In the genomic region with DNA sequence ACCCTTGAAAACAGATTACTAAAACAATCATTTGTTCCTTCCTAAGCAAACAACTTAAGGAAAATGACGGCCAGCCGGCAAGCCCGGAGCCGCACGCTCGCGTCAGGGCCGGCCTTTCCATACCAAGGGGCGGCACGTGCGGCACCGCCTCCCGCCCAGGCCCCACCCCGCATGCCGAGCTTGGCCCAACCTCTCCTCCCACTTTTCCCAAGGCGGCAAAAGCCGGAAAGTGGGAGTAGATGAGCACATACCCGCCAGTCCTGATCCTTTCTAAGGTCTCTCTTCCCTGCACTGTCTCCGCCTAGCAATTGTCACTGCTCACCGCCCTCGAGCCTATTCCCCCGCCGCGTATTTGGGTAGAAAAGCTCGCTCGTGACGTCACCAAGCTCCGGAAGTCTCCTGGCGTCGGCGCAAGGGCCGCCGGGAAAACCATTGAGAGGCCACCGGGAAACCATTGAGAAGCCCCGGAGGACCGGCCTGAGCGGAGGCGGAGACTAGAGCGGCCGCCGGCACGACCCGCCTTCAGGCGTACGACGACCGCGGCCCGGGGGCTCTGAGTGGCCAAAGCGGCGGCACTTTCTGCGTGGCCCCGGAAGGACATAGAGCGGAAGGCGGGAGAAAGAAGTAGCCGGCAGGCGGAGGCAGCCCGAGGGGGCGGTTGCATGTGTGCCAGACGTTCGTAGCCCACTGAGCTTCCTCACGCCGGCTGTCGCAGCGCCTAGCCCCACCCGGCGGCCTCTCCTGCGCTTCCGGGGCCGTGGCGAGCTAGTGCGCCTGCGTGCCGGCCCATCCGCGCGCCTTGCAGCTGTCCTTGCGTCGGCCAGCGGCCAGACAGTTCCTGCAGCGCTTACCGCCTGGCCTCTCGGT, we compare ENCODE assay signal across 8 cellular contexts. TPM values are rescaled to one million over a fixed set of nuclear protein-coding genes. Genes with fewer than 3 reads are reported as not detected.
DNase-seq lines count a peak whose midpoint lies in the region; ATAC-seq and TF ChIP-seq lines count a peak whose summit lies in the region.

A gene with protein sequence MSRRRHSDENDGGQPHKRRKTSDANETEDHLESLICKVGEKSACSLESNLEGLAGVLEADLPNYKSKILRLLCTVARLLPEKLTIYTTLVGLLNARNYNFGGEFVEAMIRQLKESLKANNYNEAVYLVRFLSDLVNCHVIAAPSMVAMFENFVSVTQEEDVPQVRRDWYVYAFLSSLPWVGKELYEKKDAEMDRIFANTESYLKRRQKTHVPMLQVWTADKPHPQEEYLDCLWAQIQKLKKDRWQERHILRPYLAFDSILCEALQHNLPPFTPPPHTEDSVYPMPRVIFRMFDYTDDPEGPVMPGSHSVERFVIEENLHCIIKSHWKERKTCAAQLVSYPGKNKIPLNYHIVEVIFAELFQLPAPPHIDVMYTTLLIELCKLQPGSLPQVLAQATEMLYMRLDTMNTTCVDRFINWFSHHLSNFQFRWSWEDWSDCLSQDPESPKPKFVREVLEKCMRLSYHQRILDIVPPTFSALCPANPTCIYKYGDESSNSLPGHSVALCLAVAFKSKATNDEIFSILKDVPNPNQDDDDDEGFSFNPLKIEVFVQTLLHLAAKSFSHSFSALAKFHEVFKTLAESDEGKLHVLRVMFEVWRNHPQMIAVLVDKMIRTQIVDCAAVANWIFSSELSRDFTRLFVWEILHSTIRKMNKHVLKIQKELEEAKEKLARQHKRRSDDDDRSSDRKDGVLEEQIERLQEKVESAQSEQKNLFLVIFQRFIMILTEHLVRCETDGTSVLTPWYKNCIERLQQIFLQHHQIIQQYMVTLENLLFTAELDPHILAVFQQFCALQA (plus strand): TSS at position 830 of the 867 bp plus-strand sequence. CDS start 61 bp downstream, outside the sequence.
A gene (minus strand): TSS at position 377 of the 867 bp plus-strand sequence. CDS start 5,806 bp downstream, outside the sequence.

- no peaks in the 10 kb centered on the region for H3K9me3 Mint-ChIP-seq in activated CD4-positive, alpha-beta memory T cell treated with anti-CD3 and anti-CD28 coated beads for 36 hours

- H3K4me3 ChIP-seq in dorsolateral prefrontal cortex, result peak within 1 kb of the TSS; percentile 78 to 100 (median 96)
- peak within 1 kb of the TSS; percentile 93 for H3K4me3 ChIP-seq in lower leg skin (ENCODE audit: low read depth, poor library complexity, severe bottlenecking)

- peak in 1 of 2 donors; percentile 29 for TF ChIP-seq POLR2A in lower leg skin (IDR thresholded peaks at IDR 0.05)

- H3K27ac Mint-ChIP-seq in activated CD4-positive, alpha-beta memory T cell treated with anti-CD3 and anti-CD28 coated beads for 36 hours, result peak within 1 kb of the TSS; percentile 97

- CTCF ChIA-PET in activated CD4-positive, alpha-beta memory T cell treated with anti-CD3 and anti-CD28 coated beads for 36 hours (lab: Charles Lee), result interaction anchor here (0.7 to 3.7 kb wide), 10 partner anchors 12 to 349 kb away, joined by 3 to 28 read pairs (median 4); a partner anchor contains a TSS

- DNase-seq in CD1c-positive myeloid dendritic cell (ENCODE audit: extremely low spot score) (peak; percentile 99), NCI-H82 treated with DMSO at 0.1 percent for 48 hours (lab: John Stamatoyannopoulos, UW; ENCODE audit: unreplicated experiment) (peak; percentile 96), dorsolateral prefrontal cortex (peak; percentile 93 to 98 (median 97)), lower leg skin (ENCODE audit: low spot score in 2 of 2) (peak; percentile 96 to 99)
- DNase-seq in activated CD4-positive, alpha-beta memory T cell treated with anti-CD3 and anti-CD28 coated beads for 36 hours, result peak; percentile 98
- DNase-seq in stimulated activated CD4-positive, alpha-beta T cell treated with anti-CD3 and anti-CD28 coated beads, Interleukin-4, amount 100 ng/mL, for 48 hours (ENCODE audit: low read depth in 2 of 2), result peak; percentile 88 to 94

- intact Hi-C loops in activated CD4-positive, alpha-beta memory T cell treated with anti-CD3 and anti-CD28 coated beads for 36 hours (cut with micrococcal nuclease), result loop anchor here (1.0 to 10.0 kb wide), 11 partner anchors 63 to 1756 kb away; a partner anchor contains a TSS
- intact Hi-C loops in dorsolateral prefrontal cortex (cut with DNase I), result loop anchor here (5.0 kb wide), 2 partner anchors 64 to 289 kb away; a partner anchor contains a TSS
- intact Hi-C loops in lower leg skin (cut with DNase I; ENCODE audit: low total_unique reads), result no loop called here

- no peaks in the 10 kb centered on the region for H3K27me3 ChIP-seq in dorsolateral prefrontal cortex

- no peaks in the 10 kb centered on the region for H3K27me3 Mint-ChIP-seq in activated CD4-positive, alpha-beta memory T cell treated with anti-CD3 and anti-CD28 coated beads for 36 hours

- H3K36me3 Mint-ChIP-seq in activated CD4-positive, alpha-beta memory T cell treated with anti-CD3 and anti-CD28 coated beads for 36 hours, result peaks cover 17% of the 10 kb centered on the region

- H3K4me1 Mint-ChIP-seq in activated CD4-positive, alpha-beta memory T cell treated with anti-CD3 and anti-CD28 coated beads for 36 hours (ENCODE audit: low read depth), result peaks cover 50% of the 10 kb centered on the region

- peak in 34 of 56 donors; percentile 15 to 63 (median 32) for TF ChIP-seq CTCF in dorsolateral prefrontal cortex (IDR thresholded peaks at IDR 0.05 in 54 of 56, conservative IDR thresholded peaks at IDR 0.05 in 2 of 56; ENCODE audit: low read depth in 1 of 56, partially characterized antibody in 56 of 56)
- TF ChIP-seq CTCF in lower leg skin (IDR thresholded peaks at IDR 0.05), result no peak

- peak within 1 kb of the TSS; percentile 82 to 99 (median 96) for H3K27ac ChIP-seq in dorsolateral prefrontal cortex

- 0% methylated on average over 45 to 51 of the region's 83 CpGs for WGBS in lower leg skin, 2 donors

- peak within 1 kb of the TSS; percentile 86 for H3K4me3 Mint-ChIP-seq in activated CD4-positive, alpha-beta memory T cell treated with anti-CD3 and anti-CD28 coated beads for 36 hours

- POLR2A ChIA-PET in activated CD4-positive, alpha-beta memory T cell treated with anti-CD3 and anti-CD28 coated beads for 36 hours (lab: Charles Lee), result interaction anchor here (0.7 to 2.7 kb wide), 10 partner anchors 9 to 349 kb away, joined by 3 to 10 read pairs (median 5); a partner anchor contains a TSS

- ATAC-seq in GM19438 (IDR thresholded peaks at IDR 0.05; ENCODE audit: low read depth, unreplicated experiment) (peak; percentile 85), HG03575 (IDR thresholded peaks at IDR 0.05; ENCODE audit: extremely low read depth, insufficient number of reproducible peaks, low FRiP score, unreplicated experiment) (peak; percentile 56)

RNA-seq across cellular contexts. Expression of the first gene that starts in this region (rescaled TPM):
- 10 to 100 TPM; 43.4 to 47.2 TPM for total RNA-seq in activated CD4-positive, alpha-beta memory T cell treated with anti-CD3 and anti-CD28 coated beads for 36 hours
- total RNA-seq in dorsolateral prefrontal cortex, result 10 to 100 TPM; 17.9 to 48.7 (median 32.4) TPM
- 10 to 100 TPM in 3 of 4 donors, 1 to 10 TPM in 1; 9.7 to 17.2 (median 11.5) TPM for total RNA-seq in lower leg skin

RNA-seq across cellular contexts. Expression of the second gene that starts in this region (rescaled TPM):
- total RNA-seq in activated CD4-positive, alpha-beta memory T cell treated with anti-CD3 and anti-CD28 coated beads for 36 hours, result 10 to 100 TPM; 10.3 to 13.4 TPM
- total RNA-seq in dorsolateral prefrontal cortex (10 to 100 TPM; 17.7 to 33.6 (median 25.5) TPM), lower leg skin (10 to 100 TPM; 10.1 to 15.4 (median 13.2) TPM)

Comparison
In these comparisons a context has a peak if more than half of its experiments do, and no peak if none do; other contexts are left out.
1. Peak in every context shown above with its lines: DNase-seq, ATAC-seq, H3K4me3 ChIP-seq and H3K27ac ChIP-seq.
2. CTCF ChIP-seq: peak in dorsolateral prefrontal cortex (34 of 56); none in lower leg skin (0 of 3).